ENCODE assay signal across 8 cellular contexts in the genomic region with DNA sequence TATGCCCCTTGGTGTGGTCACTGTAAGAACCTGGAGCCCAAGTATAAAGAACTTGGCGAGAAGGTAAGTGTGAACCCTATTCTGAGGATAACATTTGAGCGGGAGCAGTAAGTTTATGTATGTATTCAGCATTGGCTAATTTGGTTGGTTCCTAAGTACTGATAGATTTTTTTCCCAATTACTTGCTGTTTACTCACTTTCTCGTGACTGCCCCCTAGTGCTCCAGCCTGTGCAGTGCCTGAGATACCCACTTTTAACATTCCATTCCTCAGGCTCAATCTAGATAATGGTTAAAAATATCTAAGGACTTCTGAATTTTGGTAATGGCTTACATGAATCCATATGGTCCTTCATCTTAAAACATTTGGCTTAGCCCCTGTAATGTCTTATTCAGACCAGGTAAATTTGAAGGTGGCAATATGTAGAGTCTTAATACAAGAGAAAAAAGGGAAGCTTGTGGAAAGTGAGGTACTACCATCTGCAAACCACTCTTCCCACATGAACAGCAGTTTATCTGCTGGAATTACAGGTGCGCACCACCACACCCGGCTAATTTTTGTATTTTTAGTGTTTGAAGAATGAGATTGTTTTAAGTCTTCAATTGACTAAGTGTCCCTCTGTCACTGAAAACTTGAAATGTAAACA. TPM values are rescaled to one million over a fixed set of nuclear protein-coding genes. Genes with fewer than 3 reads are reported as not detected.
DNase-seq lines count a peak whose midpoint lies in the region; ATAC-seq and TF ChIP-seq lines count a peak whose summit lies in the region.

No MANE protein-coding gene starts in this region.

- peak overlapping the region in 2 of 3 donors; percentile 45 to 70 for H3K27ac Mint-ChIP-seq in CD4-positive, CD25-positive, alpha-beta regulatory T cell

- no peak overlapping the region for H3K4me3 ChIP-seq in CD4-positive, CD25-positive, alpha-beta regulatory T cell (ENCODE audit: low read depth, low read length)
- H3K4me3 ChIP-seq in HEK293 (ENCODE audit: low read depth, low read length): no peak overlapping the region

- no peaks in the 10 kb centered on the region for H3K9me3 ChIP-seq in CD4-positive, CD25-positive, alpha-beta regulatory T cell (ENCODE audit: control insufficient read depth in 2 of 2, low read length in 2 of 2)
- H3K9me3 ChIP-seq in HEK293 (ENCODE audit: control insufficient read depth, insufficient read depth, low read depth, low read length): no peaks in the 10 kb centered on the region

- CTCF ChIA-PET in HEK293 (lab: Yijun Ruan, JAX): interaction anchor here (0.7 to 2.2 kb wide), 6 partner anchors 13 to 1025 kb away, joined by 3 to 12 read pairs (median 4); no protein-coding TSS in a partner anchor

- peak; percentile 40 to 68 (median 53) for DNase-seq in CD4-positive, CD25-positive, alpha-beta regulatory T cell
- DNase-seq in RPMI8226 (peak; percentile 52), head of caudate nucleus (peak in 39 of 42 donors; percentile 15 to 85 (median 67)), renal cortical epithelial cell (ENCODE audit: low read depth) (peak; percentile 61)
- peak; percentile 34 for DNase-seq in activated gamma-delta T cell treated with anti-CD3 and anti-CD28 coated beads, Interleukin-2, amount 50 U/mL, for 16 hours (ENCODE audit: low read depth)

- peaks cover 45% of the 10 kb centered on the region for H3K36me3 Mint-ChIP-seq in CD4-positive, CD25-positive, alpha-beta regulatory T cell

- no peak overlapping the region for H3K27ac ChIP-seq in CD4-positive, CD25-positive, alpha-beta regulatory T cell (ENCODE audit: insufficient read depth, low read length, poor library complexity, severe bottlenecking)
- no peak overlapping the region for H3K27ac ChIP-seq in HEK293 (ENCODE audit: extremely low read depth, low read depth, low read length)

- H3K4me1 ChIP-seq in CD4-positive, CD25-positive, alpha-beta regulatory T cell (ENCODE audit: control insufficient read depth, insufficient read depth, low read length, poor library complexity, severe bottlenecking): no peaks in the 10 kb centered on the region
- H3K4me1 ChIP-seq in HEK293 (ENCODE audit: control insufficient read depth, insufficient read depth, low read length): no peaks in the 10 kb centered on the region

- no peaks in the 10 kb centered on the region for H3K9me3 Mint-ChIP-seq in CD4-positive, CD25-positive, alpha-beta regulatory T cell

- no peaks in the 10 kb centered on the region for H3K27me3 ChIP-seq in CD4-positive, CD25-positive, alpha-beta regulatory T cell (ENCODE audit: control insufficient read depth, insufficient read depth, low read length)

- 0 out of 2 replicates have a peak, but pooled peaks have one; percentile 37 for TF ChIP-seq CTCF in HEK293 (tag by site-specific recombination; IDR thresholded peaks at IDR 0.05)

- H3K4me3 Mint-ChIP-seq in CD4-positive, CD25-positive, alpha-beta regulatory T cell: no peak overlapping the region

- peaks cover 83% of the 10 kb centered on the region for H3K36me3 ChIP-seq in CD4-positive, CD25-positive, alpha-beta regulatory T cell (ENCODE audit: control insufficient read depth, insufficient read depth, low read length)
- H3K36me3 ChIP-seq in HEK293 (ENCODE audit: control insufficient read depth in 2 of 2, insufficient read depth in 1 of 2, low read length in 2 of 2): peaks cover 64 to 93% of the 10 kb centered on the region in 2 experiments

- peaks cover 0 to 7% (median 4%) of the 10 kb centered on the region in 4 donors for H3K4me1 Mint-ChIP-seq in CD4-positive, CD25-positive, alpha-beta regulatory T cell

- ATAC-seq in CD4-positive, CD25-positive, alpha-beta regulatory T cell (ENCODE audit: low read depth in 2 of 2): peak; percentile 71 to 74
- ATAC-seq in GM21528 (IDR thresholded peaks at IDR 0.05; ENCODE audit: low FRiP score, unreplicated experiment): no peak
- no peak for ATAC-seq in HG02938 (IDR thresholded peaks at IDR 0.05; ENCODE audit: unreplicated experiment)

- H3K27me3 Mint-ChIP-seq in CD4-positive, CD25-positive, alpha-beta regulatory T cell: no peaks in the 10 kb centered on the region

- POLR2A ChIA-PET in HEK293 (lab: Yijun Ruan, JAX): no interaction called here

- intact Hi-C loops in head of caudate nucleus (cut with DNase I): no loop called here

TF ChIP-seq in HEK293, 187 proteins besides CTCF, POLR2A, EP300 and RAD21:
- TF ChIP-seq ZNF362 (tag by site-specific recombination; IDR thresholded peaks at IDR 0.05) (0 out of 2 replicates have a peak, but pooled peaks have one; percentile 40), SETDB1 (IDR thresholded peaks at IDR 0.05; ENCODE audit: insufficient read length, low read length) (no peak)

RNA-seq across cellular contexts. Expression of gene ELL3, which starts 7.1 kb away (rescaled TPM):
- total RNA-seq in CD4-positive, CD25-positive, alpha-beta regulatory T cell: 0.99 TPM
- polyA plus RNA-seq in CD4-positive, CD25-positive, alpha-beta regulatory T cell: 1 to 10 TPM in 2 of 4 donors, under 1 TPM in 1, not detected in 1; 0.23 to 2.2 (median 1.8) TPM
- total RNA-seq in renal cortical epithelial cell: 5.9 and 11.6 TPM in 2 replicates

RNA-seq across cellular contexts. Expression of gene SERF2, which starts 22.4 kb away (rescaled TPM):
- total RNA-seq in CD4-positive, CD25-positive, alpha-beta regulatory T cell: 400 TPM
- 1,000 to 10,000 TPM; 1,866 to 2,414 (median 2,080) TPM for polyA plus RNA-seq in CD4-positive, CD25-positive, alpha-beta regulatory T cell
- 765 and 780 TPM in 2 replicates for total RNA-seq in renal cortical epithelial cell

RNA-seq across cellular contexts. Expression of gene PDIA3, which starts 23.5 kb away (rescaled TPM):
- total RNA-seq in CD4-positive, CD25-positive, alpha-beta regulatory T cell: 156 TPM
- polyA plus RNA-seq in CD4-positive, CD25-positive, alpha-beta regulatory T cell: 100 to 1,000 TPM; 204 to 305 (median 256) TPM
- total RNA-seq in renal cortical epithelial cell: 129 and 275 TPM in 2 replicates

RNA-seq across cellular contexts. Expression of gene SERINC4, which starts 30.3 kb away (rescaled TPM):
- total RNA-seq in CD4-positive, CD25-positive, alpha-beta regulatory T cell: not detected
- 1 to 10 TPM; 1.2 to 2.8 (median 2.3) TPM for polyA plus RNA-seq in CD4-positive, CD25-positive, alpha-beta regulatory T cell
- total RNA-seq in renal cortical epithelial cell: 0.05 TPM in 1 of 2 replicates, not detected in the other

RNA-seq across cellular contexts. Expression of gene HYPK, which starts 30.7 kb away (rescaled TPM):
- 19.7 TPM for total RNA-seq in CD4-positive, CD25-positive, alpha-beta regulatory T cell
- polyA plus RNA-seq in CD4-positive, CD25-positive, alpha-beta regulatory T cell: 10 to 100 TPM in 3 of 4 donors, 1 to 10 TPM in 1; 6.4 to 15.2 (median 11.8) TPM
- total RNA-seq in renal cortical epithelial cell: 3.0 and 4.0 TPM in 2 replicates

Comparison
In these comparisons a context has a peak if more than half of its experiments do, and no peak if none do; other contexts are left out.
1. ATAC-seq: peak in CD4-positive, CD25-positive, alpha-beta regulatory T cell (2 of 2); none in GM21528 (single experiment) and HG02938 (single experiment).
2. Peak in every context shown above with its lines, with median percentiles within 50 percentile points of each other: DNase-seq.